In genomic region chr10:100374137-100374655, GRCh38 we compare ENCODE assay signal across 10 cellular contexts. TPM values are rescaled to one million over a fixed set of nuclear protein-coding genes. Genes with fewer than 3 reads are reported as not detected.
DNase-seq lines count a peak whose midpoint lies in the region; ATAC-seq and TF ChIP-seq lines count a peak whose summit lies in the region.
"Had no signal": no experiment of that assay in that cellular context is flagged by ENCODE, and none has a peak within 500 bp of the region (broad histone marks: within the 10 kb centered on the region; RNA-seq: fewer than 3 reads in every experiment).

No MANE protein-coding gene starts in this region.

- no peaks in the 10 kb centered on the region for H3K36me3 ChIP-seq in thoracic aorta

- in situ Hi-C loops in astrocyte of the cerebellum (cut with HindIII; ENCODE audit: low sequenced_read_pairs): no loop called here

- H3K4me3 ChIP-seq in astrocyte of the cerebellum (ENCODE audit: low read depth, low read length): peak overlapping the region; percentile 41
- H3K4me3 ChIP-seq in thoracic aorta: peak overlapping the region; percentile 90

- ATAC-seq in thoracic aorta (ENCODE audit: insufficient number of reproducible peaks, low FRiP score, low read depth): no peak

- peak; percentile 61 for DNase-seq in DMS53 treated with DMSO at 0.1 percent for 48 hours (lab: John Stamatoyannopoulos, UW; ENCODE audit: unreplicated experiment)
- DNase-seq in DMS53 (lab: John Stamatoyannopoulos, UW): no peak
- no peak for DNase-seq in astrocyte of the cerebellum (ENCODE audit: low read depth)
- no peak for DNase-seq in thoracic aorta (ENCODE audit: low spot score)
- DNase-seq in stimulated activated naive CD4-positive, alpha-beta T cell (lab: John Stamatoyannopoulos, UW): no peak
- no peak for DNase-seq in stimulated activated CD4-positive, alpha-beta T cell treated with anti-CD3 and anti-CD28 coated beads, Interleukin-4, amount 100 ng/mL, for 1 hour
- DNase-seq in progenitor cell of endocrine pancreas (ENCODE audit: low spot score, unreplicated experiment): no peak

- peaks cover 19 to 41% of the 10 kb centered on the region in 2 donors for H3K4me1 ChIP-seq in thoracic aorta (ENCODE audit: control insufficient read depth in 1 of 2, low read depth in 2 of 2)

- no peak overlapping the region for H3K4me3 Mint-ChIP-seq in progenitor cell of endocrine pancreas (ENCODE audit: low read depth)

- H3K27me3 ChIP-seq in layer of hippocampus (ENCODE audit: control insufficient read depth, insufficient read depth, low read length) (no peaks in the 10 kb centered on the region), thoracic aorta (replicated peaks; ENCODE audit: insufficient read depth) (no peaks in the 10 kb centered on the region)

- H3K27ac ChIP-seq in layer of hippocampus (ENCODE audit: low read depth, low read length) (peak overlapping the region; percentile 98), thoracic aorta (peak overlapping the region; percentile 96 to 99)

- peaks cover 22% of the 10 kb centered on the region for H3K4me1 Mint-ChIP-seq in progenitor cell of endocrine pancreas (ENCODE audit: low read depth)

- no peaks in the 10 kb centered on the region for H3K36me3 Mint-ChIP-seq in progenitor cell of endocrine pancreas (ENCODE audit: insufficient read depth)

- H3K27ac Mint-ChIP-seq in progenitor cell of endocrine pancreas: no peak overlapping the region

- no peaks in the 10 kb centered on the region for H3K9me3 Mint-ChIP-seq in progenitor cell of endocrine pancreas (ENCODE audit: low read depth)

- TF ChIP-seq CTCF in astrocyte of the cerebellum (IDR thresholded peaks at IDR 0.05; ENCODE audit: low read depth, low read length, missing control alignments) (no peak), thoracic aorta (IDR thresholded peaks at IDR 0.05) (no peak), progenitor cell of endocrine pancreas (IDR thresholded peaks at IDR 0.05; ENCODE audit: unreplicated experiment) (no peak)

- no peaks in the 10 kb centered on the region for H3K9me3 ChIP-seq in thoracic aorta

- H3K27me3 Mint-ChIP-seq in progenitor cell of endocrine pancreas: no peaks in the 10 kb centered on the region

RNA-seq across cellular contexts. Expression of gene SCD, which starts 27.2 kb away (rescaled TPM):
- total RNA-seq in thoracic aorta: 10 to 100 TPM; 12.8 to 16.7 TPM
- 281 and 309 TPM in 2 replicates for total RNA-seq in progenitor cell of endocrine pancreas

RNA-seq across cellular contexts. Expression of gene PKD2L1, which starts 44.2 kb away (rescaled TPM):
- under 1 TPM in 1 of 2 donors, not detected in 1; 0.56 TPM for total RNA-seq in thoracic aorta
- total RNA-seq in progenitor cell of endocrine pancreas: 0.38 TPM in 1 of 2 replicates, not detected in the other
- total RNA-seq: A172, RPMI7951 had no signal

Comparison
In these comparisons a context has a peak if more than half of its experiments do, and no peak if none do; other contexts are left out.
1. RNA of gene SCD, which starts 27.2 kb away (total RNA-seq): 281 to 309 TPM in progenitor cell of endocrine pancreas; 12.8 to 16.7 TPM in thoracic aorta; every median in the first group is over 10 times any median in the second.